8 cellular contexts compared by ENCODE assay signal in genomic region chr2:41869542-41870256, GRCh38.
DNase-seq lines count a peak whose midpoint lies in the region; ATAC-seq and TF ChIP-seq lines count a peak whose summit lies in the region.

No MANE protein-coding gene starts in this region.

- no peaks in the 10 kb centered on the region for H4K20me1 ChIP-seq in GM23338 (replicated peaks; ENCODE audit: insufficient read depth)

- no peaks in the 10 kb centered on the region for H3K27me3 ChIP-seq in GM23338 (ENCODE audit: insufficient read depth)

- ATAC-seq in GM23338 (peak; percentile 91), left lobe of liver (peak; percentile 98)

- H3K27ac Mint-ChIP-seq in GM23338 = no peak overlapping the region
- H3K27ac Mint-ChIP-seq in chondrocyte (ENCODE audit: unreplicated experiment) = peak overlapping the region; percentile 25

- H3K4me1 ChIP-seq in GM23338 (ENCODE audit: insufficient read depth) = peaks cover 27% of the 10 kb centered on the region

- H2AFZ ChIP-seq in GM23338 = 0 out of 2 replicates have a peak overlapping the region, but pooled peaks have one; percentile 86

- no peak overlapping the region for H3K4me2 ChIP-seq in GM23338

- H3K9me2 ChIP-seq in GM23338 (ENCODE audit: insufficient read depth) = no peaks in the 10 kb centered on the region

- peaks cover 37% of the 10 kb centered on the region for H3K4me1 Mint-ChIP-seq in GM23338
- peaks cover 64% of the 10 kb centered on the region for H3K4me1 Mint-ChIP-seq in chondrocyte (ENCODE audit: low read depth)

- H3K27me3 Mint-ChIP-seq in GM23338 (ENCODE audit: insufficient read depth, low read depth, poor library complexity) (peaks cover 4% of the 10 kb centered on the region), chondrocyte (ENCODE audit: low read depth) (no peaks in the 10 kb centered on the region)

- H3K4me3 Mint-ChIP-seq in GM23338 (no peak overlapping the region), chondrocyte (ENCODE audit: unreplicated experiment) (no peak overlapping the region)

- no peaks in the 10 kb centered on the region for H3F3A ChIP-seq in GM23338 (replicated peaks; ENCODE audit: low read depth)

- no peaks in the 10 kb centered on the region for H3K9me3 Mint-ChIP-seq in GM23338
- no peaks in the 10 kb centered on the region for H3K9me3 Mint-ChIP-seq in chondrocyte (ENCODE audit: low read depth)

- H3K36me3 ChIP-seq in GM23338 (ENCODE audit: insufficient read depth) = no peaks in the 10 kb centered on the region

- H3K79me2 ChIP-seq in GM23338 (replicated peaks; ENCODE audit: insufficient read depth) = no peaks in the 10 kb centered on the region

- H3K27ac ChIP-seq in GM23338 (ENCODE audit: low read depth) = no peak overlapping the region

- H3K36me3 Mint-ChIP-seq in GM23338 (ENCODE audit: low read depth) (no peaks in the 10 kb centered on the region), chondrocyte (ENCODE audit: low read depth) (no peaks in the 10 kb centered on the region)

- H3K4me3 ChIP-seq in GM23338 = no peak overlapping the region

- TF ChIP-seq CTCF in GM23338 (conservative IDR thresholded peaks at IDR 0.05; ENCODE audit: low read depth in 2 of 2) (peak; percentile 76 to 96), chondrocyte (IDR thresholded peaks at IDR 0.05) (peak; percentile 96)

- DNase-seq in DMS53 treated with DMSO at 0.1 percent for 48 hours (lab: John Stamatoyannopoulos, UW; ENCODE audit: unreplicated experiment) = peak; percentile 27
- peak; percentile 85 for DNase-seq in GM23338 (ENCODE audit: low spot score)
- peak; percentile 13 for DNase-seq in NCI-H2171 (lab: John Stamatoyannopoulos, UW)
- peak; percentile 53 to 71 for DNase-seq in activated CD4-positive, alpha-beta T cell treated with anti-CD3 and anti-CD28 coated beads for 4 hours
- no peak for DNase-seq in chondrocyte (ENCODE audit: low spot score)
- peak; percentile 72 for DNase-seq in left lobe of liver (ENCODE audit: low spot score)
- peak; percentile 59 to 73 for DNase-seq in stimulated activated CD4-positive, alpha-beta T cell treated with anti-CD3 and anti-CD28 coated beads, Interleukin-4, amount 100 ng/mL, for 48 hours (ENCODE audit: low read depth in 2 of 2)
- DNase-seq in NCI-H128 (lab: John Stamatoyannopoulos, UW; ENCODE audit: unreplicated experiment) = no peak

TF ChIP-seq in GM23338, 12 proteins besides CTCF, POLR2A, EP300 and RAD21:
- TF ChIP-seq ZNF114 (CRISPR knock-in tag; IDR thresholded peaks at IDR 0.05) (no peak), POLR2AphosphoS5 (IDR thresholded peaks at IDR 0.05; ENCODE audit: low read depth) (no peak), EZH2 (IDR thresholded peaks at IDR 0.05; ENCODE audit: low read depth, unreplicated experiment) (no peak), REST (IDR thresholded peaks at IDR 0.05; ENCODE audit: unreplicated experiment) (no peak), JUNB (IDR thresholded peaks at IDR 0.05; ENCODE audit: unreplicated experiment) (no peak), CREB1 (CRISPR knock-in tag; IDR thresholded peaks at IDR 0.05; ENCODE audit: low read depth) (no peak)

Comparison
In these comparisons a context has a peak if more than half of its experiments do, and no peak if none do; other contexts are left out.
1. DNase-seq: peak in DMS53 treated with DMSO at 0.1 percent for 48 hours (single experiment), GM23338 (single experiment), NCI-H2171 (single experiment), activated CD4-positive, alpha-beta T cell treated with anti-CD3 and anti-CD28 coated beads for 4 hours (2 of 2), left lobe of liver (single experiment) and stimulated activated CD4-positive, alpha-beta T cell treated with anti-CD3 and anti-CD28 coated beads, Interleukin-4, amount 100 ng/mL, for 48 hours (2 of 2); none in chondrocyte (single experiment) and NCI-H128 (single experiment).